Comparison of ENCODE assay signal across 8 cellular contexts in genomic region chr11:70176940-70177689, GRCh38. TPM values are rescaled to one million over a fixed set of nuclear protein-coding genes. Genes with fewer than 3 reads are reported as not detected.
DNase-seq lines count a peak whose midpoint lies in the region; ATAC-seq, FAIRE-seq and TF ChIP-seq lines count a peak whose summit lies in the region.

No MANE protein-coding gene starts in this region.

- no peaks in the 10 kb centered on the region for H4K20me1 ChIP-seq in Karpas-422 (ENCODE audit: insufficient read depth, low read depth, low read length)

- no peak for ATAC-seq in GM18909 (IDR thresholded peaks at IDR 0.05; ENCODE audit: poor library complexity, unreplicated experiment)

- no peak overlapping the region for H2AFZ ChIP-seq in Karpas-422 (ENCODE audit: low read length)

- H3K4me2 ChIP-seq in Karpas-422 (ENCODE audit: low read depth, low read length, poor library complexity, severe bottlenecking), result no peak overlapping the region

- H3K27me3 ChIP-seq in Karpas-422 (ENCODE audit: low read length), result no peaks in the 10 kb centered on the region

- no peaks in the 10 kb centered on the region for H3K9me2 ChIP-seq in Karpas-422 (replicated peaks; ENCODE audit: insufficient read depth, low read length)

- DNase-seq in D721Med (ENCODE audit: insufficient read length, low spot score), result no peak
- peak; percentile 85 for DNase-seq in Karpas-422
- peak; percentile 74 for DNase-seq in activated CD8-positive, alpha-beta memory T cell treated with anti-CD3 and anti-CD28 coated beads for 24 hours
- peak; percentile 14 for DNase-seq in fibroblast of mammary gland (ENCODE audit: low read depth)
- DNase-seq in stimulated activated CD4-positive, alpha-beta T cell treated with anti-CD3 and anti-CD28 coated beads, Interleukin-2, amount 100 ng/mL, for 24 hours, result peak; percentile 58 to 70
- DNase-seq in NCI-H146 (lab: John Stamatoyannopoulos, UW), result no peak
- DNase-seq in SK-N-DZ (ENCODE audit: low spot score), result no peak

- H3K9ac ChIP-seq in Karpas-422 (ENCODE audit: low read length), result no peak overlapping the region

- H3K27ac ChIP-seq in Karpas-422 (ENCODE audit: low read length), result no peak overlapping the region

- H3K4me3 ChIP-seq in Karpas-422 (ENCODE audit: low read length), result no peak overlapping the region
- H3K4me3 ChIP-seq in fibroblast of mammary gland (ENCODE audit: control insufficient read depth, low read depth, low read length), result no peak overlapping the region

- FAIRE-seq in D721Med (lab: Jason Lieb, UNC), result no peak

- H3K79me2 ChIP-seq in Karpas-422 (ENCODE audit: low read length), result no peaks in the 10 kb centered on the region

- TF ChIP-seq CTCF in D721Med (IDR thresholded peaks at IDR 0.05; ENCODE audit: insufficient read depth, missing control alignments) (peak; percentile 40), fibroblast of mammary gland (conservative IDR thresholded peaks at IDR 0.05; ENCODE audit: control insufficient read depth, insufficient read depth, low read depth, low read length) (peak; percentile 50)

- H3K4me1 ChIP-seq in Karpas-422 (ENCODE audit: low read length), result no peaks in the 10 kb centered on the region

- no peaks in the 10 kb centered on the region for H3K36me3 ChIP-seq in Karpas-422 (ENCODE audit: insufficient read depth, low read length)

- H3K9me3 ChIP-seq in Karpas-422 (ENCODE audit: low read length), result no peaks in the 10 kb centered on the region

RNA-seq across cellular contexts. Expression of gene FADD, which starts 26.0 kb away (rescaled TPM):
- total RNA-seq in Karpas-422 (2014; rRNA removed; shearing (Covaris generic); ENCODE audit: low replicate concordance), result 19.8 and 39.5 TPM in 2 replicates
- polyA plus RNA-seq in SK-N-DZ (2014; cell fraction: cytosol; rRNA removed), result 33.7 and 36.9 TPM in 2 replicates
- 16.7 and 26.1 TPM in 2 replicates for polyA plus RNA-seq in SK-N-DZ (2014; cell fraction: nucleus; rRNA removed)

Comparison
In these comparisons a context has a peak if more than half of its experiments do, and no peak if none do; other contexts are left out.
1. DNase-seq: peak in Karpas-422 (single experiment), activated CD8-positive, alpha-beta memory T cell treated with anti-CD3 and anti-CD28 coated beads for 24 hours (single experiment), fibroblast of mammary gland (single experiment) and stimulated activated CD4-positive, alpha-beta T cell treated with anti-CD3 and anti-CD28 coated beads, Interleukin-2, amount 100 ng/mL, for 24 hours (2 of 2); none in D721Med (single experiment), NCI-H146 (single experiment) and SK-N-DZ (single experiment).